Comparison of ENCODE assay signal across 1 cellular context in genomic region chr15:89785064-89785770, GRCh38.
TF ChIP-seq lines count a peak whose summit lies in the region.

No MANE protein-coding gene starts in this region.

TF ChIP-seq in HepG2, 621 proteins besides CTCF, POLR2A, EP300 and RAD21 (continues in another document):
- TF ChIP-seq ZNF704 (CRISPR knock-in tag; IDR thresholded peaks at IDR 0.05; ENCODE audit: borderline replicate concordance), result no peak
- no peak for TF ChIP-seq ZNF503 (CRISPR knock-in tag; IDR thresholded peaks at IDR 0.05)
- TF ChIP-seq RFXAP (CRISPR knock-in tag; IDR thresholded peaks at IDR 0.05; ENCODE audit: borderline replicate concordance), result no peak
- no peak for TF ChIP-seq POGK (CRISPR knock-in tag; conservative IDR thresholded peaks at IDR 0.05)
- TF ChIP-seq REST (IDR thresholded peaks at IDR 0.05; ENCODE audit: borderline replicate concordance in 1 of 2, low read depth in 1 of 2, low read length in 2 of 2), result no peak
- TF ChIP-seq PBX3 (CRISPR knock-in tag; IDR thresholded peaks at IDR 0.05; ENCODE audit: borderline replicate concordance), result no peak
- TF ChIP-seq ZNF788 (CRISPR knock-in tag; IDR thresholded peaks at IDR 0.05; ENCODE audit: borderline replicate concordance), result no peak
- peak; percentile 75 for TF ChIP-seq GATAD2A (CRISPR knock-in tag; IDR thresholded peaks at IDR 0.05)
- no peak for TF ChIP-seq CBX1 (IDR thresholded peaks at IDR 0.05; ENCODE audit: low read depth)
- peak; percentile 56; the same call in 1 of the 2 replicates for TF ChIP-seq KLF12 (CRISPR knock-in tag; IDR thresholded peaks at IDR 0.05; ENCODE audit: borderline replicate concordance)
- peak; percentile 43; the same call in 1 of the 2 replicates for TF ChIP-seq TBX2 (CRISPR knock-in tag; IDR thresholded peaks at IDR 0.05; ENCODE audit: borderline replicate concordance)
- TF ChIP-seq CAMTA2 (CRISPR knock-in tag; IDR thresholded peaks at IDR 0.05; ENCODE audit: borderline replicate concordance), result no peak
- TF ChIP-seq ESRRA (CRISPR knock-in tag; IDR thresholded peaks at IDR 0.05; ENCODE audit: low read depth), result 0 out of 2 replicates have a peak, but pooled peaks have one; percentile 40
- TF ChIP-seq KDM2A (CRISPR knock-in tag; IDR thresholded peaks at IDR 0.05; ENCODE audit: borderline replicate concordance, low read depth), result 0 out of 2 replicates have a peak, but pooled peaks have one; percentile 13
- TF ChIP-seq ZNF335 (CRISPR knock-in tag; IDR thresholded peaks at IDR 0.05), result no peak
- TF ChIP-seq MBNL3 (CRISPR knock-in tag; conservative IDR thresholded peaks at IDR 0.05), result no peak
- TF ChIP-seq SOX13 (IDR thresholded peaks at IDR 0.05), result no peak
- TF ChIP-seq SOX13 (CRISPR knock-in tag; conservative IDR thresholded peaks at IDR 0.05 in 1 of 2, IDR thresholded peaks at IDR 0.05 in 1 of 2), result peak in 1 of 2 experiments; percentile 42; a peak in 2 of 4 replicates
- TF ChIP-seq ZFP62 (CRISPR knock-in tag; IDR thresholded peaks at IDR 0.05), result no peak
- no peak for TF ChIP-seq TAF15 (IDR thresholded peaks at IDR 0.05; ENCODE audit: low read depth, low read length, poor library complexity, severe bottlenecking)
- TF ChIP-seq MIER3 (CRISPR knock-in tag; IDR thresholded peaks at IDR 0.05; ENCODE audit: borderline replicate concordance), result no peak
- TF ChIP-seq PAXIP1 (CRISPR knock-in tag; conservative IDR thresholded peaks at IDR 0.05), result peak; percentile 62
- no peak for TF ChIP-seq TRIM24 (CRISPR knock-in tag; IDR thresholded peaks at IDR 0.05)
- TF ChIP-seq CC2D1A (CRISPR knock-in tag; IDR thresholded peaks at IDR 0.05), result no peak
- no peak for TF ChIP-seq ZNF18 (CRISPR knock-in tag; IDR thresholded peaks at IDR 0.05; ENCODE audit: insufficient replicate concordance)
- TF ChIP-seq DZIP1 (CRISPR knock-in tag; IDR thresholded peaks at IDR 0.05), result no peak
- no peak for TF ChIP-seq PITX1 (CRISPR knock-in tag; IDR thresholded peaks at IDR 0.05)
- TF ChIP-seq CBX2 (IDR thresholded peaks at IDR 0.05; ENCODE audit: low read depth, low read length), result no peak
- no peak for TF ChIP-seq CBX2 (CRISPR knock-in tag; IDR thresholded peaks at IDR 0.05; ENCODE audit: low read depth)
- TF ChIP-seq YEATS4 (CRISPR knock-in tag; IDR thresholded peaks at IDR 0.05; ENCODE audit: borderline replicate concordance), result no peak
- TF ChIP-seq FOSL1 (CRISPR knock-in tag; IDR thresholded peaks at IDR 0.05; ENCODE audit: borderline replicate concordance), result no peak
- TF ChIP-seq NCOA2 (CRISPR knock-in tag; IDR thresholded peaks at IDR 0.05), result peak; percentile 38; the same call in 1 of the 2 replicates
- no peak for TF ChIP-seq ZNF20 (CRISPR knock-in tag; IDR thresholded peaks at IDR 0.05)
- TF ChIP-seq RXRB (CRISPR knock-in tag; IDR thresholded peaks at IDR 0.05; ENCODE audit: borderline replicate concordance), result peak; percentile 46; the same call in 1 of the 2 replicates
- TF ChIP-seq ZNF276 (CRISPR knock-in tag; IDR thresholded peaks at IDR 0.05; ENCODE audit: low read depth), result no peak
- no peak for TF ChIP-seq HIC2 (CRISPR knock-in tag; IDR thresholded peaks at IDR 0.05; ENCODE audit: low read depth)
- TF ChIP-seq HMG20A (CRISPR knock-in tag; IDR thresholded peaks at IDR 0.05; ENCODE audit: borderline replicate concordance), result 0 out of 2 replicates have a peak, but pooled peaks have one; percentile 28
